In genomic region chr5:96315431-96315830, GRCh38 we compare ENCODE assay signal across 21 cellular contexts.
DNase-seq lines count a peak whose midpoint lies in the region; ATAC-seq lines count a peak whose summit lies in the region.
"Had no signal": no experiment of that assay in that cellular context is flagged by ENCODE, and none has a peak within 500 bp of the region (broad histone marks: within the 10 kb centered on the region; RNA-seq: fewer than 3 reads in every experiment).

No MANE protein-coding gene starts in this region.

- DNase-seq in MV-4-11 (lab: John Stamatoyannopoulos, UW) (peak; percentile 85), NCI-H2107 treated with DMSO at 0.1 percent for 48 hours (lab: John Stamatoyannopoulos, UW; ENCODE audit: unreplicated experiment) (no peak), kidney glomerular epithelial cell (lab: John Stamatoyannopoulos, UW) (no peak), HuH-7.5 (ENCODE audit: low spot score) (no peak)
- DNase-seq in CD4-positive, alpha-beta memory T cell = no peak
- DNase-seq: activated CD4-positive, CD25-positive, alpha-beta regulatory T cell treated with anti-CD3 and anti-CD28 coated beads, Interleukin-2, amount 50 U/mL, for 72 hours; central memory CD4-positive, alpha-beta T cell; DMS 273 treated with DMSO at 0.1 percent for 48 hours; gastrocnemius medialis; KBM-7; mesendoderm; NCI-H146; sigmoid colon; stimulated activated naive CD4-positive, alpha-beta T cell; T-cell; uterus had no signal

- no peak overlapping the region for H3K27ac ChIP-seq in CD4-positive, alpha-beta memory T cell (ENCODE audit: low read depth, low read length)
- H3K27ac ChIP-seq: gastrocnemius medialis, neutrophil, sigmoid colon, uterus had no signal

- peak; percentile 59 for ATAC-seq in GM18873 (IDR thresholded peaks at IDR 0.05; ENCODE audit: low FRiP score, unreplicated experiment)
- peak; percentile 60 for ATAC-seq in GM21528 (IDR thresholded peaks at IDR 0.05; ENCODE audit: low FRiP score, unreplicated experiment)
- ATAC-seq in HG02981 (IDR thresholded peaks at IDR 0.05; ENCODE audit: unreplicated experiment) = peak; percentile 54
- ATAC-seq: gastrocnemius medialis, T-cell had no signal

- intact Hi-C loops in CD4-positive, alpha-beta memory T cell (cut with micrococcal nuclease) = no loop called here

- POLR2A ChIA-PET in CD4-positive, alpha-beta memory T cell (lab: Charles Lee; ENCODE audit: partially characterized antibody) = no interaction called here

- peaks cover 3 to 13% (median 9%) of the 10 kb centered on the region in 8 donors for H3K9me3 Mint-ChIP-seq in CD4-positive, alpha-beta memory T cell

- CTCF ChIA-PET in CD4-positive, alpha-beta memory T cell (lab: Charles Lee; ENCODE audit: partially characterized antibody) = no interaction called here

- no peaks in the 10 kb centered on the region for H3K36me3 ChIP-seq in CD4-positive, alpha-beta memory T cell (ENCODE audit: insufficient read depth, low read length)
- H3K36me3 ChIP-seq: gastrocnemius medialis, neutrophil, sigmoid colon, uterus had no signal

- H3K27ac Mint-ChIP-seq in CD4-positive, alpha-beta memory T cell = no peak overlapping the region
- H3K27ac Mint-ChIP-seq: B cell, T-cell had no signal

- no peak overlapping the region for H3K4me3 ChIP-seq in CD4-positive, alpha-beta memory T cell (ENCODE audit: low read length in 2 of 2)
- H3K4me3 ChIP-seq: gastrocnemius medialis, sigmoid colon, uterus had no signal

- H3K27me3 Mint-ChIP-seq in CD4-positive, alpha-beta memory T cell = peaks cover 13 to 14% of the 10 kb centered on the region in 2 donors

- no peaks in the 10 kb centered on the region for H3K36me3 Mint-ChIP-seq in CD4-positive, alpha-beta memory T cell

- no peak overlapping the region for H3K4me3 Mint-ChIP-seq in CD4-positive, alpha-beta memory T cell
- H3K4me3 Mint-ChIP-seq: B cell, T-cell had no signal

- H3K4me1 Mint-ChIP-seq in CD4-positive, alpha-beta memory T cell = no peaks in the 10 kb centered on the region
- H3K4me1 Mint-ChIP-seq: B cell, T-cell had no signal

- no peaks in the 10 kb centered on the region for H3K27me3 ChIP-seq in CD4-positive, alpha-beta memory T cell (ENCODE audit: insufficient read depth, low read length)
- H3K27me3 ChIP-seq: gastrocnemius medialis, neutrophil, sigmoid colon, uterus had no signal

- H3K9me3 ChIP-seq in CD4-positive, alpha-beta memory T cell (ENCODE audit: control insufficient read depth in 1 of 2, low read length in 2 of 2) = no peaks in the 10 kb centered on the region
- H3K9me3 ChIP-seq: gastrocnemius medialis, neutrophil, uterus had no signal

- no peaks in the 10 kb centered on the region for H3K4me1 ChIP-seq in CD4-positive, alpha-beta memory T cell (ENCODE audit: insufficient read depth, low read length)
- H3K4me1 ChIP-seq: sigmoid colon, uterus had no signal
